Comparison of ENCODE assay signal across 19 cellular contexts in the genomic region with DNA sequence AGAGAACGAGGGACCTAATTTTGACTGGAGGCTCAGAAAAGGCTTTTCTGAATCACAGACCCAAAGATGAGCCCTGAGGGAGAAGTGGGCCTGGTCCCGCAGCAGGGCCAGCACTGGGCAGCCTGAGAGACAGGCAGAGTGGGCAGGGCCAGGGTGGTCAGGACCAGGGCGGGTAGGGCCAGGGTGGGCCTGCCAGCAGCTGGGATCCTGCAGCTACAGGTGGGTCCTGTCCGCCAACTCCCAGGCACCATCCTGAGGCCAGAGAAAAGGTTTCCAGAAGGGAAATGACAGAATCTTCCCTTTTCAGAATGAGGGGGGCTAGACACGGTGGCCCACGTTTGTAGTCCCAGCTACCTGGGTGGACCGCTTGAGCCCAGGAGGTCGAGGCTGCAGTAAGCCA. TPM values are rescaled to one million over a fixed set of nuclear protein-coding genes. Genes with fewer than 3 reads are reported as not detected.
DNase-seq lines count a peak whose midpoint lies in the region; ATAC-seq and TF ChIP-seq lines count a peak whose summit lies in the region.
"Had no signal": no experiment of that assay in that cellular context is flagged by ENCODE, and none has a peak within 500 bp of the region (broad histone marks: within the 10 kb centered on the region; RNA-seq: fewer than 3 reads in every experiment).

No MANE protein-coding gene starts in this region.

- H3K79me1 ChIP-seq in H9 (ENCODE audit: insufficient read depth, low read depth, low read length, poor library complexity, severe bottlenecking): peaks cover 5% of the 10 kb centered on the region

- intact Hi-C loops in psoas muscle (cut with DNase I): no loop called here

- no peak overlapping the region for H2BK120ac ChIP-seq in H9 (ENCODE audit: low read depth, low read length, poor library complexity, severe bottlenecking)

- DNase-seq in H9 (peak; percentile 22), WTC11 (ENCODE audit: low spot score) (no peak), psoas muscle (no peak), putamen (ENCODE audit: low spot score) (no peak), foreskin fibroblast (no peak)
- DNase-seq: ACHN; AML-193; Caco-2; CD4-positive, CD25-positive, alpha-beta regulatory T cell; EL; HCEC 1CT; NCI-H1105 treated with DMSO at 0.1 percent for 48 hours; NCI-H187; NCI-H69; OCI-M1; SJCRH30 had no signal

- no peak overlapping the region for H2AFZ ChIP-seq in H9 (ENCODE audit: low read length)

- no peak overlapping the region for H4K91ac ChIP-seq in H9 (ENCODE audit: insufficient read length, low read depth, low read length)

- no peaks in the 10 kb centered on the region for H4K20me1 ChIP-seq in H9 (ENCODE audit: control insufficient read depth, insufficient read depth, insufficient read length)

- no peak overlapping the region for H3K23ac ChIP-seq in H9 (ENCODE audit: insufficient read length, low read depth, low read length)

- H4K5ac ChIP-seq in H9 (ENCODE audit: insufficient read length, low read depth, low read length): no peak overlapping the region

- ATAC-seq in WTC11 (no peak), psoas muscle (no peak), GM21717 (IDR thresholded peaks at IDR 0.05; ENCODE audit: unreplicated experiment) (no peak)

- no peak overlapping the region for H2BK5ac ChIP-seq in H9 (ENCODE audit: insufficient read length, low read length)

- CTCF ChIA-PET in WTC11 (lab: Charles Lee): no interaction called here

- no peaks in the 10 kb centered on the region for H3K23me2 ChIP-seq in H9 (ENCODE audit: insufficient read length, low read depth, low read length, poor library complexity, severe bottlenecking)

- no peak overlapping the region for H3T11ph ChIP-seq in H9 (ENCODE audit: low read length)

- H3K36me3 ChIP-seq in iPS-15b (ENCODE audit: control insufficient read depth, insufficient read depth, low read length) (no peaks in the 10 kb centered on the region), psoas muscle (ENCODE audit: insufficient read depth in 1 of 2, low read depth in 1 of 2) (peaks cover 0 to 14% of the 10 kb centered on the region in 2 donors)

- H2BK12ac ChIP-seq in H9 (ENCODE audit: insufficient read length, low read depth, low read length): no peak overlapping the region

- H2BK15ac ChIP-seq in H9 (ENCODE audit: low read depth, low read length): no peak overlapping the region

- H3K4me1 ChIP-seq in H9 (ENCODE audit: insufficient read depth, low read length) (peaks cover 4% of the 10 kb centered on the region; the same call in 1 of the 2 replicates), iPS-15b (ENCODE audit: control insufficient read depth, insufficient read depth, low read length) (peaks cover 16% of the 10 kb centered on the region), psoas muscle (peaks cover 75% of the 10 kb centered on the region)

- H4K8ac ChIP-seq in H9 (replicated peaks; ENCODE audit: insufficient read length, low read depth, low read length): no peak overlapping the region

- H3K4me2 ChIP-seq in H9 (ENCODE audit: insufficient read depth, insufficient read length, low read length): no peak overlapping the region

- H3K27ac ChIP-seq in H9 (ENCODE audit: insufficient read length, low read depth, low read length): no peak overlapping the region
- H3K27ac ChIP-seq in psoas muscle: peak overlapping the region; percentile 9
- H3K27ac ChIP-seq: RWPE1, SJCRH30 had no signal

- H3K4ac ChIP-seq in H9 (ENCODE audit: low read depth, low read length): no peak overlapping the region

- H3K9me3 Mint-ChIP-seq in H9 (no peaks in the 10 kb centered on the region), WTC11 (no peaks in the 10 kb centered on the region)
- H3K9me3 Mint-ChIP-seq: CD4-positive, CD25-positive, alpha-beta regulatory T cell had no signal

- POLR2A ChIA-PET in WTC11 (lab: Charles Lee): no interaction called here

- H3K36me3 Mint-ChIP-seq in H9 (ENCODE audit: insufficient read depth in 1 of 3, low read depth in 3 of 3): peaks cover 7 to 28% (median 21%) of the 10 kb centered on the region in 3 experiments
- H3K36me3 Mint-ChIP-seq in WTC11: peaks cover 8% of the 10 kb centered on the region
- H3K36me3 Mint-ChIP-seq: CD4-positive, CD25-positive, alpha-beta regulatory T cell had no signal

- H3K27me3 ChIP-seq in H9 (ENCODE audit: insufficient read depth, low read length): no peaks in the 10 kb centered on the region
- H3K27me3 ChIP-seq in iPS-15b (ENCODE audit: control insufficient read depth, insufficient read depth, low read length): no peaks in the 10 kb centered on the region
- no peaks in the 10 kb centered on the region for H3K27me3 ChIP-seq in psoas muscle (ENCODE audit: insufficient read depth in 3 of 3, low read length in 2 of 3)
- H3K27me3 ChIP-seq: SJCRH30 had no signal

- H3K56ac ChIP-seq in H9 (ENCODE audit: insufficient read length, low read depth, low read length): no peak overlapping the region

- H3K9ac ChIP-seq in H9 (ENCODE audit: extremely low read depth, insufficient read length, low read length): no peak overlapping the region
- H3K9ac ChIP-seq in iPS-15b (ENCODE audit: low read depth, low read length): peak overlapping the region; percentile 51

- no peak overlapping the region for H2AK5ac ChIP-seq in H9 (ENCODE audit: insufficient read length, low read length)

- H3K4me3 ChIP-seq in iPS-15b (ENCODE audit: low read depth, low read length): no peak overlapping the region
- no peak overlapping the region for H3K4me3 ChIP-seq in psoas muscle
- no peak overlapping the region for H3K4me3 ChIP-seq in foreskin fibroblast (ENCODE audit: low read depth in 1 of 2, low read length in 2 of 2)
- H3K4me3 ChIP-seq: SJCRH30 had no signal

- H3K27me3 Mint-ChIP-seq in H9 (ENCODE audit: low read depth) (no peaks in the 10 kb centered on the region), WTC11 (ENCODE audit: low read depth) (no peaks in the 10 kb centered on the region)

- H3K4me3 Mint-ChIP-seq in H9 (no peak overlapping the region), WTC11 (no peak overlapping the region)
- H3K4me3 Mint-ChIP-seq: CD4-positive, CD25-positive, alpha-beta regulatory T cell had no signal

- H2BK20ac ChIP-seq in H9 (ENCODE audit: low read depth, low read length, poor library complexity, severe bottlenecking): no peak overlapping the region

- H3K18ac ChIP-seq in H9 (ENCODE audit: insufficient read length, low read depth, low read length): no peak overlapping the region

- H3K27ac Mint-ChIP-seq in H9: peak overlapping the region; percentile 23 to 79 (median 64); a peak in 4 of 7 replicates
- peak overlapping the region; percentile 87 for H3K27ac Mint-ChIP-seq in WTC11
- H3K27ac Mint-ChIP-seq: CD4-positive, CD25-positive, alpha-beta regulatory T cell had no signal

- peaks cover 44% of the 10 kb centered on the region; the same call in 1 of the 2 replicates for H3K79me2 ChIP-seq in H9 (ENCODE audit: insufficient read depth, low read length)

- no peaks in the 10 kb centered on the region for H3K9me3 ChIP-seq in H9 (ENCODE audit: control insufficient read depth, low read depth, low read length)
- H3K9me3 ChIP-seq in iPS-15b (ENCODE audit: control insufficient read depth, insufficient read depth, low read length): no peaks in the 10 kb centered on the region
- H3K9me3 ChIP-seq in psoas muscle: no peaks in the 10 kb centered on the region
- H3K9me3 ChIP-seq: Caco-2, SJCRH30 had no signal

- WGBS in H9 (ENCODE audit: extremely low coverage, insufficient read length, low lambda C conversion rate): no CpG with 5 or more reads among the region's 8 CpGs
- WGBS in psoas muscle, 3 donors: 73 to 82% (median 79%) methylated on average over 8 of the region's 8 CpGs

- H3K4me1 Mint-ChIP-seq in H9: peaks cover 55 to 57% of the 10 kb centered on the region in 2 experiments
- H3K4me1 Mint-ChIP-seq in WTC11: peaks cover 61% of the 10 kb centered on the region

- no peak overlapping the region for H3K14ac ChIP-seq in H9 (ENCODE audit: insufficient read depth, low read length)

- TF ChIP-seq CTCF in H9 (conservative IDR thresholded peaks at IDR 0.05) (no peak), WTC11 (IDR thresholded peaks at IDR 0.05) (no peak), psoas muscle (IDR thresholded peaks at IDR 0.05) (no peak), foreskin fibroblast (IDR thresholded peaks at IDR 0.05; ENCODE audit: low read depth, low read length) (no peak)

TF ChIP-seq in WTC11, 78 proteins besides CTCF, POLR2A, EP300 and RAD21 (continues in another document):
- TF ChIP-seq, protein P1, sequence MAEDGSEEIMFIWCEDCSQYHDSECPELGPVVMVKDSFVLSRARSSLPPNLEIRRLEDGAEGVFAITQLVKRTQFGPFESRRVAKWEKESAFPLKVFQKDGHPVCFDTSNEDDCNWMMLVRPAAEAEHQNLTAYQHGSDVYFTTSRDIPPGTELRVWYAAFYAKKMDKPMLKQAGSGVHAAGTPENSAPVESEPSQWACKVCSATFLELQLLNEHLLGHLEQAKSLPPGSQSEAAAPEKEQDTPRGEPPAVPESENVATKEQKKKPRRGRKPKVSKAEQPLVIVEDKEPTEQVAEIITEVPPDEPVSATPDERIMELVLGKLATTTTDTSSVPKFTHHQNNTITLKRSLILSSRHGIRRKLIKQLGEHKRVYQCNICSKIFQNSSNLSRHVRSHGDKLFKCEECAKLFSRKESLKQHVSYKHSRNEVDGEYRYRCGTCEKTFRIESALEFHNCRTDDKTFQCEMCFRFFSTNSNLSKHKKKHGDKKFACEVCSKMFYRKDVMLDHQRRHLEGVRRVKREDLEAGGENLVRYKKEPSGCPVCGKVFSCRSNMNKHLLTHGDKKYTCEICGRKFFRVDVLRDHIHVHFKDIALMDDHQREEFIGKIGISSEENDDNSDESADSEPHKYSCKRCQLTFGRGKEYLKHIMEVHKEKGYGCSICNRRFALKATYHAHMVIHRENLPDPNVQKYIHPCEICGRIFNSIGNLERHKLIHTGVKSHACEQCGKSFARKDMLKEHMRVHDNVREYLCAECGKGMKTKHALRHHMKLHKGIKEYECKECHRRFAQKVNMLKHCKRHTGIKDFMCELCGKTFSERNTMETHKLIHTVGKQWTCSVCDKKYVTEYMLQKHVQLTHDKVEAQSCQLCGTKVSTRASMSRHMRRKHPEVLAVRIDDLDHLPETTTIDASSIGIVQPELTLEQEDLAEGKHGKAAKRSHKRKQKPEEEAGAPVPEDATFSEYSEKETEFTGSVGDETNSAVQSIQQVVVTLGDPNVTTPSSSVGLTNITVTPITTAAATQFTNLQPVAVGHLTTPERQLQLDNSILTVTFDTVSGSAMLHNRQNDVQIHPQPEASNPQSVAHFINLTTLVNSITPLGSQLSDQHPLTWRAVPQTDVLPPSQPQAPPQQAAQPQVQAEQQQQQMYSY (CRISPR knock-in tag; IDR thresholded peaks at IDR 0.05): no peak
- TF ChIP-seq, protein P2, sequence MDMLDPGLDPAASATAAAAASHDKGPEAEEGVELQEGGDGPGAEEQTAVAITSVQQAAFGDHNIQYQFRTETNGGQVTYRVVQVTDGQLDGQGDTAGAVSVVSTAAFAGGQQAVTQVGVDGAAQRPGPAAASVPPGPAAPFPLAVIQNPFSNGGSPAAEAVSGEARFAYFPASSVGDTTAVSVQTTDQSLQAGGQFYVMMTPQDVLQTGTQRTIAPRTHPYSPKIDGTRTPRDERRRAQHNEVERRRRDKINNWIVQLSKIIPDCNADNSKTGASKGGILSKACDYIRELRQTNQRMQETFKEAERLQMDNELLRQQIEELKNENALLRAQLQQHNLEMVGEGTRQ (CRISPR knock-in tag; IDR thresholded peaks at IDR 0.05): no peak
- TF ChIP-seq CREM (CRISPR knock-in tag; IDR thresholded peaks at IDR 0.05): no peak

RNA-seq across cellular contexts. Expression of a gene that starts 23.7 kb away (rescaled TPM):
- 16.8 and 20.0 TPM in 2 replicates for total RNA-seq in H9 (2021)
- 27.5 to 31.2 TPM (median 28.9 TPM) in 3 replicates for total RNA-seq in WTC11 (2021)
- 10 to 100 TPM; 23.7 to 27.4 (median 26.1) TPM for total RNA-seq in psoas muscle
- polyA plus RNA-seq in psoas muscle: 10 to 100 TPM in 2 of 3 donors, 1 to 10 TPM in 1; 6.0 to 13.9 (median 10.0) TPM
- polyA plus RNA-seq: CD4-positive, CD25-positive, alpha-beta regulatory T cell had no signal
